22 cellular contexts compared by ENCODE assay signal in the genomic region with DNA sequence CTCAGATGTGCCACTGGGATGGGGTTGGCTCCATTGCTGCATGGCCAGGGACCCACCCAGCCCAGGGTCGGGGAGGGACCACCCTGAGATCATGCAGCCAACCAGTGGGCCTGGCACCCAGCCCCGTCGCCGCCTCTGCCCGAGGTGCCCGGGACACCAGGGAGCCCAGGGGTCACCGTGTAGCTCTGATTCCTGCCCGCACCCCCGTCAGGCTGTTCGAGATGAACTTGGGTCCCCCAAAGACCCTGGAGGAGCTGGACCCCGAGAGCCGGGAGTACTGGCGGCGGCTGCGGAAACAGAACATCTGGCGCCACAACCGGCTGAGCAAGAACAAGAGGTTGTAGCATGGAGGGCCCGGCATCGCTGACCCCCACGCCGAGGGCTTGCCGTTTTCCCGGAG. TPM values are rescaled to one million over a fixed set of nuclear protein-coding genes. Genes with fewer than 3 reads are reported as not detected.
A peak's percentile ranks its signal among the peaks of the same experiment; 100 is the strongest.
DNase-seq lines count a peak whose midpoint lies in the region; ATAC-seq and TF ChIP-seq lines count a peak whose summit lies in the region.
"Had no signal": no experiment of that assay in that cellular context is flagged by ENCODE, and none has a peak within 500 bp of the region (broad histone marks: within the 10 kb centered on the region; RNA-seq: fewer than 3 reads in every experiment).

No MANE protein-coding gene starts in this region.

- H3K4me1 Mint-ChIP-seq in activated naive CD4-positive, alpha-beta T cell treated with anti-CD3 and anti-CD28 coated beads, Interleukin-2, amount 10 ng/mL, durations not matched to agents 7 days and 5 days = peaks cover 24% of the 10 kb centered on the region
- peaks cover 0 to 28% (median 13%) of the 10 kb centered on the region in 4 donors for H3K4me1 Mint-ChIP-seq in CD4-positive, CD25-positive, alpha-beta regulatory T cell
- peaks cover 23% of the 10 kb centered on the region for H3K4me1 Mint-ChIP-seq in T-helper 17 cell
- H3K4me1 Mint-ChIP-seq in Caco-2 (ENCODE audit: low read depth, unreplicated experiment) = peaks cover under 1% of the 10 kb centered on the region

- no peaks in the 10 kb centered on the region for H3K27me3 ChIP-seq in CD4-positive, CD25-positive, alpha-beta regulatory T cell (ENCODE audit: control insufficient read depth, insufficient read depth, low read length)
- H3K27me3 ChIP-seq in Caco-2 (replicated peaks; ENCODE audit: control insufficient read depth, insufficient read depth, low read length) = no peaks in the 10 kb centered on the region

- CTCF ChIA-PET in activated naive CD4-positive, alpha-beta T cell treated with anti-CD3 and anti-CD28 coated beads, Interleukin-2, amount 10 ng/mL, durations not matched to agents 7 days and 5 days (lab: Charles Lee) = interaction anchor here (0.7 to 0.9 kb wide), 2 partner anchors 17 to 51 kb away, joined by 3 read pairs; no protein-coding TSS in a partner anchor
- CTCF ChIA-PET in Caco-2 (lab: Charles Lee) = no interaction called here

- POLR2A ChIA-PET in Caco-2 (lab: Charles Lee) = no interaction called here

- H3K27ac Mint-ChIP-seq in activated naive CD4-positive, alpha-beta T cell treated with anti-CD3 and anti-CD28 coated beads, Interleukin-2, amount 10 ng/mL, durations not matched to agents 7 days and 5 days = peak overlapping the region; percentile 85
- H3K27ac Mint-ChIP-seq in CD4-positive, CD25-positive, alpha-beta regulatory T cell = peak overlapping the region in 2 of 3 donors; percentile 62 to 84
- H3K27ac Mint-ChIP-seq in T-helper 17 cell = peak overlapping the region; percentile 79
- no peak overlapping the region for H3K27ac Mint-ChIP-seq in Caco-2 (ENCODE audit: unreplicated experiment)
- H3K27ac Mint-ChIP-seq: HFFc6 had no signal

- no peak for DNase-seq in activated naive CD4-positive, alpha-beta T cell treated with anti-CD3 and anti-CD28 coated beads, Interleukin-2, amount 10 ng/mL, durations not matched to agents 7 days and 5 days
- DNase-seq in activated naive CD4-positive, alpha-beta T cell treated with anti-CD3 and anti-CD28 coated beads, Interleukin-2, amount 50 U/mL, for 16 hours = no peak
- no peak for DNase-seq in CD4-positive, CD25-positive, alpha-beta regulatory T cell
- DNase-seq in T-helper 17 cell (no peak), islet precursor cell (peak; percentile 43), Caco-2 (no peak), A172 (ENCODE audit: low spot score) (no peak)
- DNase-seq: CD4-positive, alpha-beta T cell; COR-L47; DMS153; H9; HFFc6; NCI-H1694; NCI-H2081; NCI-H2171; NCI-H345; NCI-H524; NCI-H774 had no signal

- peaks cover 6% of the 10 kb centered on the region for H3K27me3 Mint-ChIP-seq in activated naive CD4-positive, alpha-beta T cell treated with anti-CD3 and anti-CD28 coated beads, Interleukin-2, amount 10 ng/mL, durations not matched to agents 7 days and 5 days
- H3K27me3 Mint-ChIP-seq in CD4-positive, CD25-positive, alpha-beta regulatory T cell = peaks cover 7% of the 10 kb centered on the region
- H3K27me3 Mint-ChIP-seq in T-helper 17 cell (no peaks in the 10 kb centered on the region), Caco-2 (ENCODE audit: insufficient read depth, unreplicated experiment) (no peaks in the 10 kb centered on the region)
- H3K27me3 Mint-ChIP-seq: CD4-positive, alpha-beta T cell had no signal

- H3K4me3 ChIP-seq in CD4-positive, CD25-positive, alpha-beta regulatory T cell (ENCODE audit: low read depth, low read length) = no peak overlapping the region
- H3K4me3 ChIP-seq in Caco-2 (ENCODE audit: low read depth, low read length) = no peak overlapping the region

- no peaks in the 10 kb centered on the region for H3K9me3 Mint-ChIP-seq in activated naive CD4-positive, alpha-beta T cell treated with anti-CD3 and anti-CD28 coated beads, Interleukin-2, amount 10 ng/mL, durations not matched to agents 7 days and 5 days
- peaks cover 0 to 2% (median 0%) of the 10 kb centered on the region in 7 donors for H3K9me3 Mint-ChIP-seq in CD4-positive, CD25-positive, alpha-beta regulatory T cell
- no peaks in the 10 kb centered on the region for H3K9me3 Mint-ChIP-seq in Caco-2 (ENCODE audit: unreplicated experiment)
- H3K9me3 Mint-ChIP-seq: CD4-positive, alpha-beta T cell; H9; HFFc6 had no signal

- no TSS peak for BruUV-seq in Caco-2 (replicated peaks; lab: Mats Ljungman, UMichigan)

- H3K36me3 Mint-ChIP-seq in activated naive CD4-positive, alpha-beta T cell treated with anti-CD3 and anti-CD28 coated beads, Interleukin-2, amount 10 ng/mL, durations not matched to agents 7 days and 5 days = peaks cover 21% of the 10 kb centered on the region
- H3K36me3 Mint-ChIP-seq in CD4-positive, CD25-positive, alpha-beta regulatory T cell = peaks cover 17% of the 10 kb centered on the region
- H3K36me3 Mint-ChIP-seq in T-helper 17 cell (ENCODE audit: low read depth) (peaks cover 5% of the 10 kb centered on the region), Caco-2 (ENCODE audit: insufficient read depth, unreplicated experiment) (peaks cover 18% of the 10 kb centered on the region)

- peaks cover 13% of the 10 kb centered on the region for H3K4me1 ChIP-seq in CD4-positive, CD25-positive, alpha-beta regulatory T cell (ENCODE audit: control insufficient read depth, insufficient read depth, low read length, poor library complexity, severe bottlenecking)
- peaks cover 4% of the 10 kb centered on the region; the same call in 1 of the 2 replicates for H3K4me1 ChIP-seq in Caco-2

- peaks cover 35% of the 10 kb centered on the region for H3K36me3 ChIP-seq in CD4-positive, CD25-positive, alpha-beta regulatory T cell (ENCODE audit: control insufficient read depth, insufficient read depth, low read length)
- H3K36me3 ChIP-seq in Caco-2 (ENCODE audit: control insufficient read depth, insufficient read depth, low read length) = peaks cover 2% of the 10 kb centered on the region

- H3K9me3 ChIP-seq in CD4-positive, CD25-positive, alpha-beta regulatory T cell (ENCODE audit: control insufficient read depth in 2 of 2, low read length in 2 of 2) = no peaks in the 10 kb centered on the region
- no peaks in the 10 kb centered on the region for H3K9me3 ChIP-seq in T-helper 17 cell (ENCODE audit: control insufficient read depth, low read length, poor library complexity, severe bottlenecking)
- H3K9me3 ChIP-seq in Caco-2 = no peaks in the 10 kb centered on the region

- intact Hi-C loops in Caco-2 (cut with micrococcal nuclease; ENCODE audit: unreplicated experiment) = no loop called here

- TF ChIP-seq CTCF in Caco-2 (IDR thresholded peaks at IDR 0.05; ENCODE audit: insufficient read depth in 1 of 2, low read depth in 1 of 2, low read length in 1 of 2, severe bottlenecking in 1 of 2, unreplicated experiment in 1 of 2) = no peak

- ATAC-seq in CD4-positive, CD25-positive, alpha-beta regulatory T cell (ENCODE audit: low read depth in 2 of 2) = no peak
- no peak for ATAC-seq in T-helper 17 cell
- ATAC-seq: Panc1 had no signal

- H3K4me3 Mint-ChIP-seq in activated naive CD4-positive, alpha-beta T cell treated with anti-CD3 and anti-CD28 coated beads, Interleukin-2, amount 10 ng/mL, durations not matched to agents 7 days and 5 days = peak overlapping the region; percentile 67
- no peak overlapping the region for H3K4me3 Mint-ChIP-seq in CD4-positive, CD25-positive, alpha-beta regulatory T cell
- H3K4me3 Mint-ChIP-seq in T-helper 17 cell (peak overlapping the region; percentile 47), Caco-2 (ENCODE audit: unreplicated experiment) (no peak overlapping the region)
- H3K4me3 Mint-ChIP-seq: CD4-positive, alpha-beta T cell; H9; HFFc6 had no signal

- H3K27ac ChIP-seq in CD4-positive, CD25-positive, alpha-beta regulatory T cell (ENCODE audit: insufficient read depth, low read length, poor library complexity, severe bottlenecking) = no peak overlapping the region

RNA-seq across cellular contexts. Expression of a gene that starts 4.6 kb away (rescaled TPM):
- total RNA-seq in CD4-positive, CD25-positive, alpha-beta regulatory T cell = 98.0 TPM
- polyA plus RNA-seq in CD4-positive, CD25-positive, alpha-beta regulatory T cell = 100 to 1,000 TPM; 143 to 208 (median 177) TPM
- 10 to 100 TPM; 63.9 to 86.2 TPM for total RNA-seq in T-helper 17 cell
- 46.4 and 54.5 TPM in 2 replicates for total RNA-seq in Caco-2 (2022)
- 74.4 and 95.3 TPM in 2 replicates for total RNA-seq in A172 (2014; rRNA removed; shearing (Covaris generic))

RNA-seq across cellular contexts. Expression of a gene that starts 5.0 kb away (rescaled TPM):
- total RNA-seq in CD4-positive, CD25-positive, alpha-beta regulatory T cell = not detected
- polyA plus RNA-seq in CD4-positive, CD25-positive, alpha-beta regulatory T cell = under 1 TPM in 2 of 4 donors, not detected in 2; 0.08 to 0.09 TPM
- total RNA-seq in T-helper 17 cell (not detected), Caco-2 (2022) (not detected in 2 replicates)
- total RNA-seq in A172 (2014; rRNA removed; shearing (Covaris generic)) = not detected in 2 replicates
- total RNA-seq: CD4-positive, alpha-beta T cell; G401; H9; HFFc6; MCF 10A had no signal
- polyA plus RNA-seq: BJ had no signal

RNA-seq across cellular contexts. Expression of a gene that starts 5.6 kb away (rescaled TPM):
- total RNA-seq in CD4-positive, CD25-positive, alpha-beta regulatory T cell = 81.0 TPM
- 10 to 100 TPM; 35.0 to 50.2 (median 44.2) TPM for polyA plus RNA-seq in CD4-positive, CD25-positive, alpha-beta regulatory T cell
- total RNA-seq in T-helper 17 cell = 10 to 100 TPM; 71.9 to 75.1 TPM
- total RNA-seq in Caco-2 (2022) = 22.1 and 23.5 TPM in 2 replicates
- 22.2 and 28.7 TPM in 2 replicates for total RNA-seq in A172 (2014; rRNA removed; shearing (Covaris generic))

RNA-seq across cellular contexts. Expression of a gene that starts 19.1 kb away (rescaled TPM):
- total RNA-seq in CD4-positive, CD25-positive, alpha-beta regulatory T cell = 1.4 TPM
- polyA plus RNA-seq in CD4-positive, CD25-positive, alpha-beta regulatory T cell = 1 to 10 TPM; 1.4 to 4.7 (median 2.3) TPM
- total RNA-seq in T-helper 17 cell = 10 to 100 TPM; 10.0 to 13.3 TPM
- 0.29 and 0.72 TPM in 2 replicates for total RNA-seq in Caco-2 (2022)
- total RNA-seq in A172 (2014; rRNA removed; shearing (Covaris generic)) = 0.05 and 0.78 TPM in 2 replicates
- total RNA-seq: HFFc6, MCF 10A had no signal
- polyA plus RNA-seq: BJ had no signal

RNA-seq across cellular contexts. Expression of a gene that starts 58.9 kb away (rescaled TPM):
- 20.6 TPM for total RNA-seq in CD4-positive, CD25-positive, alpha-beta regulatory T cell
- 10 to 100 TPM; 22.9 to 34.4 (median 29.9) TPM for polyA plus RNA-seq in CD4-positive, CD25-positive, alpha-beta regulatory T cell
- total RNA-seq in T-helper 17 cell (10 to 100 TPM; 13.4 to 14.2 TPM), Caco-2 (2022) (79.3 and 83.6 TPM in 2 replicates)
- total RNA-seq in A172 (2014; rRNA removed; shearing (Covaris generic)) = 0.93 and 0.98 TPM in 2 replicates
- total RNA-seq: HFFc6 had no signal
- polyA plus RNA-seq: BJ had no signal

Comparison
In these comparisons a context has a peak if more than half of its experiments do, and no peak if none do; other contexts are left out.
1. H3K4me3 Mint-ChIP-seq: peak in activated naive CD4-positive, alpha-beta T cell treated with anti-CD3 and anti-CD28 coated beads, Interleukin-2, amount 10 ng/mL, durations not matched to agents 7 days and 5 days (single experiment) and T-helper 17 cell (single experiment); none in CD4-positive, CD25-positive, alpha-beta regulatory T cell (0 of 4) and Caco-2 (single experiment).